Comparison of ENCODE assay signal across 10 cellular contexts in the genomic region with DNA sequence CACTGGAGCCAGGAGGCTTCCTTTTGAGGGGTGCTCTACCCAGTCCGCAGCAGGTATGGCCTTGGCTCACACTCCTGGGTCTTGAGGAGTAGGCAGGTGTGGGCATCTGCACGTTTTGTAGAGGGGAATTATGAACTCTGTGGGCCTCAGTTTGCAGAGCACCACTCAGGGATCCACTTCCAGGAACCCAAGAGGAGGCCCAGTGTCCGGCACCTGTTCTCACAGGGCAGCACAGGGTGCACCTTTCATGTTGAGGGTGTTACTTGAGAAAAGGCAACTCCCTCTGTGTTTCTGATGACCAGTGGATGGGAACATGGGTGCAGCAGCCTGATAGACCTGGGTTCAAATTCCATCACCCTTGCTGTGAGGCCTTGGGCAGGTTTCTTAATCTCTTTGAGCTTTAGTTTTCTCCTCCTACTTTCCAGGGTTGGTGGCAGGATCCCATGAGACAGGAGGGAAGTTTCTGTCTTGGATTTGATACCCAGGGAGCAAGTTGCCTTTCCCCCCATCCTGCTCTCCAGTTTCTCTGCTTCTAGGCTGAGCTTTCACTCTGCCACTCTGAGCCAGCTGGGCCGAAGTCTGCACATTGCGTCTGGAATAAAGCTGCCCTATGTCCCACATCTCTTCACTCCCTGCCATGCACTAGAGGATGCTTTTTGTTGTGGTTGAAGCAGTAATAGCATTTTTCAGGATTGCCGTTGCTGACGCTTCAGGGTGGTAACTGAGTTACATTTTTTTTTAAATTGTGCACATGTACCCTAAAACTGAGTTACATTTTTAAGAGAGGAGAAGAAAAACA. TPM values are rescaled to one million over a fixed set of nuclear protein-coding genes. Genes with fewer than 3 reads are reported as not detected.
A peak's percentile ranks its signal among the peaks of the same experiment; 100 is the strongest.
DNase-seq lines count a peak whose midpoint lies in the region; ATAC-seq and TF ChIP-seq lines count a peak whose summit lies in the region.
"Had no signal": no experiment of that assay in that cellular context is flagged by ENCODE, and none has a peak within 500 bp of the region (broad histone marks: within the 10 kb centered on the region; RNA-seq: fewer than 3 reads in every experiment).

No MANE protein-coding gene starts in this region.

- H2BK5ac ChIP-seq in H9 (ENCODE audit: insufficient read length, low read length): no peak overlapping the region

- no peak overlapping the region for H3K4me3 Mint-ChIP-seq in H9
- H3K4me3 Mint-ChIP-seq in activated T-helper 2 cell treated with anti-CD3 and anti-CD28 coated beads, Interferon-gamma antibody, Interleukin-2, Interleukin-4, amounts not matched to agents 10 μg/mL and 5 μg/mL and 100 μg/mL, durations not matched to agents 14 hours and 24 hours and 36 hours (ENCODE audit: low read depth): no peak overlapping the region
- H3K4me3 Mint-ChIP-seq in stimulated activated naive B cell treated with anti-CD40 and anti-IgM and Interleukin-4, amounts not matched to agents 10 μg/mL and 1 μg/mL and 100 μg/mL, for 72 hours: no peak overlapping the region

- peaks cover 23 to 25% of the 10 kb centered on the region in 2 experiments for H3K4me1 Mint-ChIP-seq in H9
- H3K4me1 Mint-ChIP-seq in activated T-helper 2 cell treated with anti-CD3 and anti-CD28 coated beads, Interferon-gamma antibody, Interleukin-2, Interleukin-4, amounts not matched to agents 10 μg/mL and 5 μg/mL and 100 μg/mL, durations not matched to agents 14 hours and 24 hours and 36 hours (ENCODE audit: low read depth): peaks cover 19% of the 10 kb centered on the region
- H3K4me1 Mint-ChIP-seq in stimulated activated naive B cell treated with anti-CD40 and anti-IgM and Interleukin-4, amounts not matched to agents 10 μg/mL and 1 μg/mL and 100 μg/mL, for 72 hours: peaks cover 33% of the 10 kb centered on the region in 2 donors

- TF ChIP-seq POLR2A in spleen (IDR thresholded peaks at IDR 0.05): no peak

- no peak overlapping the region for H4K5ac ChIP-seq in H9 (ENCODE audit: insufficient read length, low read depth, low read length)

- H3K4me1 ChIP-seq in H9 (ENCODE audit: insufficient read depth, low read length): peaks cover 2% of the 10 kb centered on the region; the same call in 1 of the 2 replicates
- H3K4me1 ChIP-seq in SJCRH30: peaks cover 22% of the 10 kb centered on the region
- peaks cover 0 to 45% (median 31%) of the 10 kb centered on the region in 6 donors for H3K4me1 ChIP-seq in spleen

- H3K36me3 Mint-ChIP-seq in H9 (ENCODE audit: insufficient read depth in 1 of 3, low read depth in 3 of 3): peaks cover 0 to 1% (median 0%) of the 10 kb centered on the region in 3 experiments; a peak in 1 of 7 replicates
- no peaks in the 10 kb centered on the region for H3K36me3 Mint-ChIP-seq in activated T-helper 2 cell treated with anti-CD3 and anti-CD28 coated beads, Interferon-gamma antibody, Interleukin-2, Interleukin-4, amounts not matched to agents 10 μg/mL and 5 μg/mL and 100 μg/mL, durations not matched to agents 14 hours and 24 hours and 36 hours (ENCODE audit: low read depth)
- H3K36me3 Mint-ChIP-seq in stimulated activated naive B cell treated with anti-CD40 and anti-IgM and Interleukin-4, amounts not matched to agents 10 μg/mL and 1 μg/mL and 100 μg/mL, for 72 hours: peaks cover 2 to 5% of the 10 kb centered on the region in 2 donors

- no peaks in the 10 kb centered on the region for H3K9me3 ChIP-seq in H9 (ENCODE audit: control insufficient read depth, low read depth, low read length)
- no peaks in the 10 kb centered on the region for H3K9me3 ChIP-seq in SJCRH30 (replicated peaks)
- no peaks in the 10 kb centered on the region for H3K9me3 ChIP-seq in spleen

- no peaks in the 10 kb centered on the region for H4K20me1 ChIP-seq in H9 (ENCODE audit: control insufficient read depth, insufficient read depth, insufficient read length)

- H3K36me3 ChIP-seq in SJCRH30 (no peaks in the 10 kb centered on the region), spleen (peaks cover 0 to 6% (median 0%) of the 10 kb centered on the region in 6 donors)

- no peak overlapping the region for H3K4me3 ChIP-seq in SJCRH30
- no peak overlapping the region for H3K4me3 ChIP-seq in spleen

- no peak overlapping the region for H3K4ac ChIP-seq in H9 (ENCODE audit: low read depth, low read length)

- no peak overlapping the region for H2AFZ ChIP-seq in H9 (ENCODE audit: low read length)

- H3K9ac ChIP-seq in H9 (ENCODE audit: extremely low read depth, insufficient read length, low read length): no peak overlapping the region

- peak overlapping the region in 2 of 3 experiments; percentile 1 to 5; a peak in 1 of 7 replicates for H3K27ac Mint-ChIP-seq in H9
- no peak overlapping the region for H3K27ac Mint-ChIP-seq in activated T-helper 2 cell treated with anti-CD3 and anti-CD28 coated beads, Interferon-gamma antibody, Interleukin-2, Interleukin-4, amounts not matched to agents 10 μg/mL and 5 μg/mL and 100 μg/mL, durations not matched to agents 14 hours and 24 hours and 36 hours
- H3K27ac Mint-ChIP-seq in stimulated activated naive B cell treated with anti-CD40 and anti-IgM and Interleukin-4, amounts not matched to agents 10 μg/mL and 1 μg/mL and 100 μg/mL, for 72 hours: no peak overlapping the region

- H3K4me2 ChIP-seq in H9 (ENCODE audit: insufficient read depth, insufficient read length, low read length): no peak overlapping the region

- no peaks in the 10 kb centered on the region for H3K79me2 ChIP-seq in H9 (ENCODE audit: insufficient read depth, low read length)

- WGBS in H9 (ENCODE audit: extremely low coverage, insufficient read length, low lambda C conversion rate): no CpG with 5 or more reads among the region's 7 CpGs
- 72 to 85% (median 75%) methylated on average over 7 of the region's 7 CpGs for WGBS in spleen, 5 donors

- TF ChIP-seq CTCF in H9 (conservative IDR thresholded peaks at IDR 0.05) (no peak), spleen (IDR thresholded peaks at IDR 0.05 in 8 of 11, conservative IDR thresholded peaks at IDR 0.05 in 3 of 11) (no peak)

- H3K23ac ChIP-seq in H9 (ENCODE audit: insufficient read length, low read depth, low read length): no peak overlapping the region

- H3T11ph ChIP-seq in H9 (ENCODE audit: low read length): no peak overlapping the region

- H4K91ac ChIP-seq in H9 (ENCODE audit: insufficient read length, low read depth, low read length): no peak overlapping the region

- H3K27me3 ChIP-seq in H9 (ENCODE audit: insufficient read depth, low read length): no peaks in the 10 kb centered on the region
- no peaks in the 10 kb centered on the region for H3K27me3 ChIP-seq in SJCRH30
- H3K27me3 ChIP-seq in spleen (replicated peaks in 1 of 7): no peaks in the 10 kb centered on the region

- no peak for ATAC-seq in stimulated activated naive B cell treated with anti-CD40 and anti-IgM and Interleukin-4, amounts not matched to agents 10 μg/mL and 1 μg/mL and 100 μg/mL, for 72 hours (replicated peaks)

- H2BK120ac ChIP-seq in H9 (ENCODE audit: low read depth, low read length, poor library complexity, severe bottlenecking): no peak overlapping the region

- H3K14ac ChIP-seq in H9 (ENCODE audit: insufficient read depth, low read length): no peak overlapping the region; the same call in 1 of the 2 replicates

- H3K9me3 Mint-ChIP-seq in H9: no peaks in the 10 kb centered on the region
- H3K9me3 Mint-ChIP-seq in activated T-helper 2 cell treated with anti-CD3 and anti-CD28 coated beads, Interferon-gamma antibody, Interleukin-2, Interleukin-4, amounts not matched to agents 10 μg/mL and 5 μg/mL and 100 μg/mL, durations not matched to agents 14 hours and 24 hours and 36 hours: no peaks in the 10 kb centered on the region
- H3K9me3 Mint-ChIP-seq in stimulated activated naive B cell treated with anti-CD40 and anti-IgM and Interleukin-4, amounts not matched to agents 10 μg/mL and 1 μg/mL and 100 μg/mL, for 72 hours: peaks cover 0 to 2% of the 10 kb centered on the region in 2 donors

- no peak overlapping the region for H3K18ac ChIP-seq in H9 (ENCODE audit: insufficient read length, low read depth, low read length)

- no peak overlapping the region for H4K8ac ChIP-seq in H9 (replicated peaks; ENCODE audit: insufficient read length, low read depth, low read length)

- no peaks in the 10 kb centered on the region for H3K23me2 ChIP-seq in H9 (ENCODE audit: insufficient read length, low read depth, low read length, poor library complexity, severe bottlenecking)

- no peak overlapping the region for H2BK20ac ChIP-seq in H9 (ENCODE audit: low read depth, low read length, poor library complexity, severe bottlenecking)

- intact Hi-C loops in head of caudate nucleus (cut with DNase I): no loop called here
- intact Hi-C loops in spleen (cut with DNase I; ENCODE audit: low total_unique reads): no loop called here
- intact Hi-C loops in activated T-helper 2 cell treated with anti-CD3 and anti-CD28 coated beads, Interferon-gamma antibody, Interleukin-2, Interleukin-4, amounts not matched to agents 10 μg/mL and 5 μg/mL and 100 μg/mL, durations not matched to agents 14 hours and 24 hours and 36 hours (cut with micrococcal nuclease): no loop called here

- H3K56ac ChIP-seq in H9 (ENCODE audit: insufficient read length, low read depth, low read length): no peak overlapping the region

- H3K27me3 Mint-ChIP-seq in H9 (ENCODE audit: low read depth): no peaks in the 10 kb centered on the region
- peaks cover 15% of the 10 kb centered on the region for H3K27me3 Mint-ChIP-seq in activated T-helper 2 cell treated with anti-CD3 and anti-CD28 coated beads, Interferon-gamma antibody, Interleukin-2, Interleukin-4, amounts not matched to agents 10 μg/mL and 5 μg/mL and 100 μg/mL, durations not matched to agents 14 hours and 24 hours and 36 hours (ENCODE audit: low read depth)
- H3K27me3 Mint-ChIP-seq in stimulated activated naive B cell treated with anti-CD40 and anti-IgM and Interleukin-4, amounts not matched to agents 10 μg/mL and 1 μg/mL and 100 μg/mL, for 72 hours: no peaks in the 10 kb centered on the region

- DNase-seq in H9 (peak; percentile 19), SJCRH30 (no peak), head of caudate nucleus (peak in 28 of 42 donors; percentile 22 to 77 (median 53)), spleen (no peak), NCI-H2029 (lab: John Stamatoyannopoulos, UW) (no peak)
- DNase-seq in activated T-helper 2 cell treated with anti-CD3 and anti-CD28 coated beads, Interferon-gamma antibody, Interleukin-2, Interleukin-4, amounts not matched to agents 10 μg/mL and 5 μg/mL and 100 μg/mL, durations not matched to agents 14 hours and 24 hours and 36 hours (ENCODE audit: low spot score): no peak
- DNase-seq in stimulated activated naive B cell treated with anti-CD40 and anti-IgM and Interleukin-4, amounts not matched to agents 10 μg/mL and 1 μg/mL and 100 μg/mL, for 72 hours: no peak
- DNase-seq: activated effector memory CD4-positive, alpha-beta T cell treated with Interleukin-2 at 50 U/mL for 16 hours; NCI-H1105 treated with DMSO at 0.1 percent for 48 hours; NCI-H524 had no signal

- no peak overlapping the region for H2AK5ac ChIP-seq in H9 (ENCODE audit: insufficient read length, low read length)

- H3K79me1 ChIP-seq in H9 (ENCODE audit: insufficient read depth, low read depth, low read length, poor library complexity, severe bottlenecking): no peaks in the 10 kb centered on the region

- H3K27ac ChIP-seq in H9 (ENCODE audit: insufficient read length, low read depth, low read length) (no peak overlapping the region), SJCRH30 (peak overlapping the region; percentile 17), spleen (peak overlapping the region in 7 of 8 donors; percentile 0 to 77 (median 67))

- H2BK12ac ChIP-seq in H9 (ENCODE audit: insufficient read length, low read depth, low read length): no peak overlapping the region

- no peak overlapping the region for H2BK15ac ChIP-seq in H9 (ENCODE audit: low read depth, low read length)

RNA-seq across cellular contexts. Expression of a gene that starts 40.3 kb away (rescaled TPM):
- 4.8 and 5.1 TPM in 2 replicates for total RNA-seq in H9 (2021)
- 21.1 and 21.3 TPM in 2 replicates for total RNA-seq in SJCRH30 (2014; rRNA removed; shearing (Covaris generic))
- 100 to 1,000 TPM in 1 of 7 donors, 10 to 100 TPM in 6; 45.4 to 103 (median 66.2) TPM for total RNA-seq in spleen
- polyA plus RNA-seq in spleen: 10 to 100 TPM in 2 of 3 donors, 1 to 10 TPM in 1; 6.6 to 11.8 (median 11.8) TPM
- not detected in 2 replicates for total RNA-seq in activated T-helper 2 cell treated with anti-CD3 and anti-CD28 coated beads, Interferon-gamma antibody, Interleukin-2, Interleukin-4, amounts not matched to agents 10 μg/mL and 5 μg/mL and 100 μg/mL, durations not matched to agents 14 hours and 24 hours and 36 hours

Comparison
In these comparisons a context has a peak if more than half of its experiments do, and no peak if none do; other contexts are left out.
1. DNase-seq: peak in H9 (single experiment) and head of caudate nucleus (28 of 42); none in SJCRH30 (0 of 2), spleen (single experiment), activated T-helper 2 cell treated with anti-CD3 and anti-CD28 coated beads, Interferon-gamma antibody, Interleukin-2, Interleukin-4, amounts not matched to agents 10 μg/mL and 5 μg/mL and 100 μg/mL, durations not matched to agents 14 hours and 24 hours and 36 hours (single experiment), NCI-H2029 (single experiment) and stimulated activated naive B cell treated with anti-CD40 and anti-IgM and Interleukin-4, amounts not matched to agents 10 μg/mL and 1 μg/mL and 100 μg/mL, for 72 hours (single experiment).
2. H3K27ac Mint-ChIP-seq: peak in H9 (2 of 3); none in activated T-helper 2 cell treated with anti-CD3 and anti-CD28 coated beads, Interferon-gamma antibody, Interleukin-2, Interleukin-4, amounts not matched to agents 10 μg/mL and 5 μg/mL and 100 μg/mL, durations not matched to agents 14 hours and 24 hours and 36 hours (single experiment) and stimulated activated naive B cell treated with anti-CD40 and anti-IgM and Interleukin-4, amounts not matched to agents 10 μg/mL and 1 μg/mL and 100 μg/mL, for 72 hours (single experiment).